Comparison of ENCODE assay signal across 8 cellular contexts in the genomic region with DNA sequence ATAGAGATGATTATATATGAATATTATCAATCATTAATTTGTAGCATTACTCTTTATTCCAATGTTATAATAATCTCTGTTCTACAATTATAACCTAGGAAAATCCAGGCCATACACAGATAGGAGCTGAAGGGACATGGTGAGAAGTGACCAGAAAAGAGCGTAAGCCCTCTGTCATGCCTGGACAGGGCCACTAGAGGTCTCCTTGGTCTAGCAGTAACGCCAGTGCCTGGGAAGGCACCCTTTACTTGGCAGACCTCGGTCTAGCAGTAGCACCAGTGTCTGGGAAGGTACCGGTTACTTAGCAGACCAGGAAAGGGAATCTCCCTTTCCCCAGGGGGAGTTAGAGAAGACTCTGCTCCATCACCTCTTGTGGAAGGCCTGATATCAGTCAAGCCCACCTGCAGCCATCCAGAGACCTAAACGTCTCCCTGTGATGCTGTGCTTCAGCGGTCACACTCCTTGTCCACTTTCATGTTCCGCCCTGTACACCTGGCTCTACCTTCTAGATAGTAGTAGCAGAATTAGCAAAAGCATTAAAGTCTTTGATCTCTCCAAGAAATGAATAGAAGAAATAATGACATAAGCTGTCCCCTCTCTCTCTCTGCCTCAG.
DNase-seq lines count a peak whose midpoint lies in the region; ATAC-seq and TF ChIP-seq lines count a peak whose summit lies in the region.

No MANE protein-coding gene starts in this region.

- no peaks in the 10 kb centered on the region for H3K79me2 ChIP-seq in PC-9 (ENCODE audit: low read depth)

- H3K9me3 ChIP-seq in PC-9 (ENCODE audit: insufficient read depth, low read depth) (no peaks in the 10 kb centered on the region), endodermal cell (ENCODE audit: control insufficient read depth, low read length) (no peaks in the 10 kb centered on the region)

- H3K4me1 ChIP-seq in PC-9 (replicated peaks; ENCODE audit: insufficient read depth): no peaks in the 10 kb centered on the region
- no peaks in the 10 kb centered on the region for H3K4me1 ChIP-seq in endodermal cell (ENCODE audit: control insufficient read depth, insufficient read depth, low read length)

- no peaks in the 10 kb centered on the region for H3K36me3 Mint-ChIP-seq in endodermal cell (ENCODE audit: low read depth)
- H3K36me3 Mint-ChIP-seq in neural crest cell (ENCODE audit: low read depth): no peaks in the 10 kb centered on the region
- no peaks in the 10 kb centered on the region for H3K36me3 Mint-ChIP-seq in immature natural killer cell

- H3K27ac Mint-ChIP-seq in endodermal cell (no peak overlapping the region), neural crest cell (ENCODE audit: unreplicated experiment) (no peak overlapping the region), immature natural killer cell (no peak overlapping the region)

- intact Hi-C loops in PC-9 (cut with micrococcal nuclease; ENCODE audit: unreplicated experiment): no loop called here

- H3K36me3 ChIP-seq in PC-9 (ENCODE audit: low read depth) (no peaks in the 10 kb centered on the region), endodermal cell (ENCODE audit: control insufficient read depth, insufficient read depth, low read length) (no peaks in the 10 kb centered on the region)

- TF ChIP-seq CTCF in PC-9 (conservative IDR thresholded peaks at IDR 0.05) (peak; percentile 58), endodermal cell (conservative IDR thresholded peaks at IDR 0.05) (peak; percentile 92), neural crest cell (conservative IDR thresholded peaks at IDR 0.05) (peak; percentile 79)

- CTCF ChIA-PET in PC-9 (lab: Charles Lee): no interaction called here

- WGBS in endodermal cell (ENCODE audit: insufficient coverage in 1 of 2, insufficient read length in 1 of 2), 2 experiments: 63 to 80% methylated on average over 2 to 7 of the region's 7 CpGs

- H3K4me2 ChIP-seq in PC-9: no peak overlapping the region

- POLR2A ChIA-PET in PC-9 (lab: Charles Lee; ENCODE audit: unreplicated experiment): no interaction called here

- no peak overlapping the region for H2AFZ ChIP-seq in PC-9

- no TSS peak for BruUV-seq in PC-9 (replicated peaks; lab: Mats Ljungman, UMichigan)

- H3K4me1 Mint-ChIP-seq in endodermal cell: peaks cover 8% of the 10 kb centered on the region
- no peaks in the 10 kb centered on the region for H3K4me1 Mint-ChIP-seq in neural crest cell
- H3K4me1 Mint-ChIP-seq in immature natural killer cell: no peaks in the 10 kb centered on the region

- H3K9me3 Mint-ChIP-seq in endodermal cell (no peaks in the 10 kb centered on the region), neural crest cell (no peaks in the 10 kb centered on the region), immature natural killer cell (peaks cover 0 to 30% (median 6%) of the 10 kb centered on the region in 6 donors)

- no peak overlapping the region for H3K9ac ChIP-seq in endodermal cell (ENCODE audit: extremely low read depth, low read length, poor library complexity, severe bottlenecking)

- H3K9me2 ChIP-seq in PC-9 (ENCODE audit: insufficient read depth): no peaks in the 10 kb centered on the region

- H3K27me3 Mint-ChIP-seq in endodermal cell (ENCODE audit: insufficient read depth) (no peaks in the 10 kb centered on the region), neural crest cell (ENCODE audit: low read depth) (no peaks in the 10 kb centered on the region), immature natural killer cell (ENCODE audit: low read depth in 3 of 3) (peaks cover 0 to 5% (median 2%) of the 10 kb centered on the region in 3 donors)

- DNase-seq in ELR (ENCODE audit: low read depth) (peak; percentile 68), PC-9 (no peak), endodermal cell (peak; percentile 91), neural crest cell (ENCODE audit: low read depth, low spot score) (peak; percentile 51), immature natural killer cell (no peak), middle frontal gyrus (ENCODE audit: extremely low spot score, low spot score) (no peak)

- no peaks in the 10 kb centered on the region for H3F3A ChIP-seq in PC-9 (ENCODE audit: insufficient read depth, low read depth)

- H3K27me3 ChIP-seq in PC-9 (ENCODE audit: insufficient read depth, low read depth) (no peaks in the 10 kb centered on the region), endodermal cell (ENCODE audit: control insufficient read depth, insufficient read depth, low read length, poor library complexity, severe bottlenecking) (no peaks in the 10 kb centered on the region)

- no peaks in the 10 kb centered on the region for H4K20me1 ChIP-seq in PC-9 (ENCODE audit: insufficient read depth)

- ATAC-seq in GM19397 (IDR thresholded peaks at IDR 0.05; ENCODE audit: unreplicated experiment) (peak; percentile 99), HG03175 (IDR thresholded peaks at IDR 0.05; ENCODE audit: unreplicated experiment) (peak; percentile 97)

- H3K4me3 Mint-ChIP-seq in endodermal cell (no peak overlapping the region), neural crest cell (no peak overlapping the region), immature natural killer cell (no peak overlapping the region)

- H3K4me3 ChIP-seq in PC-9 (no peak overlapping the region), endodermal cell (ENCODE audit: low read length) (no peak overlapping the region)

- no peak overlapping the region for H3K27ac ChIP-seq in PC-9
- H3K27ac ChIP-seq in endodermal cell (ENCODE audit: low read depth, low read length): no peak overlapping the region

Comparison
In these comparisons a context has a peak if more than half of its experiments do, and no peak if none do; other contexts are left out.
1. DNase-seq: peak in ELR (single experiment), endodermal cell (single experiment) and neural crest cell (single experiment); none in PC-9 (0 of 2), immature natural killer cell (0 of 3) and middle frontal gyrus (single experiment).
2. Peak in every context shown above with its lines, with median percentiles within 50 percentile points of each other: CTCF ChIP-seq.